1 cellular context compared by ENCODE assay signal in genomic region chr7:45924283-45924682, GRCh38.
TF ChIP-seq lines count a peak whose summit lies in the region.

No MANE protein-coding gene starts in this region.

TF ChIP-seq in HepG2, 621 proteins besides CTCF, POLR2A, EP300 and RAD21:
- TF ChIP-seq SYNCRIP (IDR thresholded peaks at IDR 0.05; ENCODE audit: insufficient read depth, low read depth, low read length) (no peak), FOSL2 (CRISPR knock-in tag; IDR thresholded peaks at IDR 0.05) (peak; percentile 49; the same call in 1 of the 2 replicates)
TF ChIP-seq in HepG2: peak in this region for 1.
